8 cellular contexts compared by ENCODE assay signal in the genomic region with DNA sequence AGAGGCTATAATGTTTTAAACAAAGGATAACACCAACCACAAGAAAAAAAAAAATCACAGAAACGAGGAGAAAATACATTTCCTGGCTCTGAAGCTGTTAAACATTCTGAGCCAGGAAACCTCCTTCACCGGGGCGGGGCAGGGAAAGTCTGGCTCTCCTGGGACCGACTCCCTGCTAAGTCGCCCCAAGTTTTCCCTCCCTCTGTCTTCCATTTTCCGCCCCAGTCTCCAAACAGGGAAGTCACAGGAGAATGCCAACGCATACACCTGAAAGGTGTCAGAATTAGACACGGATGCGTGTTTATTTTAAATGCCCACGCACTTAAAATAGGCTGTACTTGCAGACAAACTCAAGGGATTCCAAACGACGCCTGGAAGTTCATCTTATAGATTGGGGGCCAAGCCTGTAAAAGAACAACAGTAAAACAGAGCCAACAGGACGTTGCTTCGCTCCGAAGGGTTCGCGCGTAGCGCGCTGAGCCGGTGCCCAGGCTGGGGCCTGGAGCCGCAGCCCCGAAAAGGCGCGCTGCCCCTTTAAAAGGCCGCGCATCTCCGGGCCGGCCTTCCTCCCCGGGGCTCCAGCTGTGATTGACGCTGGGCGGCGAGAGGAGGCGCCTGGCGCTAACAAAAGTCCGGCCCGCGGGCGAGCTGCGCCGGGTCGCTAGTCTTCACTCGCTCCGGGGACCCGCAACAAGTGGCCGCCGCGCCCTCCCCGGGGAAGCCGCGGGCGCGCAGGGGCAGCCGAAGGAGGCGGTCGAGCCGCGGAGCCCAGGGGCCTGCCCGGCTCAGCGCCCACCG. TPM values are rescaled to one million over a fixed set of nuclear protein-coding genes. Genes with fewer than 3 reads are reported as not detected.
DNase-seq lines count a peak whose midpoint lies in the region; ATAC-seq lines count a peak whose summit lies in the region.

Gene FBXL7 (plus strand): TSS at position 653 of the 798 bp plus-strand sequence.

- H3K36me3 ChIP-seq in mesodermal cell (ENCODE audit: control insufficient read depth, insufficient read depth, low read length) = peaks cover 12% of the 10 kb centered on the region

- peak; percentile 84 for ATAC-seq in esophagus mucosa
- no peak for ATAC-seq in HG03108 (IDR thresholded peaks at IDR 0.05; ENCODE audit: unreplicated experiment)

- no peaks in the 10 kb centered on the region for H3K9me3 ChIP-seq in mesodermal cell (ENCODE audit: control insufficient read depth, low read length)

- DNase-seq in NCI-H526 (lab: John Stamatoyannopoulos, UW) = peak; percentile 4 to 38
- no peak for DNase-seq in NCI-H526 treated with DMSO at 0.1 percent for 48 hours (lab: John Stamatoyannopoulos, UW)
- DNase-seq in NCI-H748 treated with DMSO at 0.1 percent for 48 hours (lab: John Stamatoyannopoulos, UW) = peak; percentile 64
- peak; percentile 72 for DNase-seq in ureter (ENCODE audit: low spot score)
- no peak for DNase-seq in NCI-H345 (lab: John Stamatoyannopoulos, UW)

- H3K4me3 ChIP-seq in mesodermal cell (ENCODE audit: extremely low read depth, insufficient read depth, low read length, poor library complexity, severe bottlenecking) = peak within 1 kb of the TSS; percentile 71

- peaks cover 4% of the 10 kb centered on the region for H3K4me1 ChIP-seq in mesodermal cell (ENCODE audit: control insufficient read depth, insufficient read depth, low read length, poor library complexity, severe bottlenecking)

- 0% methylated on average over 47 to 56 of the region's 61 CpGs for WGBS in mesodermal cell (ENCODE audit: insufficient coverage in 2 of 2), 2 experiments

- H3K27ac ChIP-seq in mesodermal cell (ENCODE audit: low read depth, low read length, severe bottlenecking) = peak within 1 kb of the TSS; percentile 70

RNA-seq across cellular contexts. Expression of gene FBXL7, which starts in this region (rescaled TPM):
- total RNA-seq in esophagus mucosa (2.0 TPM), ureter (12.3 TPM)
- polyA plus RNA-seq in mesodermal cell (2013, experiment 1 of 2) = 25.5 TPM
- 21.1 TPM for polyA plus RNA-seq in mesodermal cell (2013, experiment 2 of 2)

Comparison
In these comparisons a context has a peak if more than half of its experiments do, and no peak if none do; other contexts are left out.
1. DNase-seq: peak in NCI-H526 (2 of 2), NCI-H748 treated with DMSO at 0.1 percent for 48 hours (single experiment) and ureter (single experiment); none in NCI-H526 treated with DMSO at 0.1 percent for 48 hours (single experiment) and NCI-H345 (single experiment).